ENCODE assay signal across 23 cellular contexts in the genomic region with DNA sequence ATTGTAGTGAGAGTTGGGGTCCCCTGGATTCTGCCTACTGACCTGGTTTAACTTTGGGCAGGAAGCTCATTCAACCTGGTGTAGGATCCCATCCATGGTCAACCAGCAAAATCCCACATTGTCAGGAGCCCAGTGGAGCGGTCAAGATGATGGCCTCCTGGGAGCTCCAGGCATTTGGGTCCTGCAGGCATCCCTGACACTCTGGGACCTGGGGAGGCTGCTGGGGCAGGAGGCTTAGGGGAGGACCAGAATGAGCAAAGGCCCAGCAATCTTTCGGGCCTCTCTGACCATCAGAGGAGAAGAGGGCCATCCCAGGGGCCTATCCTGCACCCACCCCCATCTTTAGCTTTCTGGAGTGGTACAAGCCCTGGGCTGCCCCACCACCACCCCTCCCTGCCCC.
DNase-seq lines count a peak whose midpoint lies in the region; ATAC-seq and TF ChIP-seq lines count a peak whose summit lies in the region.
"Had no signal": no experiment of that assay in that cellular context is flagged by ENCODE, and none has a peak within 500 bp of the region (broad histone marks: within the 10 kb centered on the region; RNA-seq: fewer than 3 reads in every experiment).

No MANE protein-coding gene starts in this region.

- no peaks in the 10 kb centered on the region for H3K9me3 Mint-ChIP-seq in natural killer cell treated with Interleukin-12 subunit alpha and Interleukin-12 subunit beta and Interleukin-15 and Interleukin-18, amount 100 ng/mL, for 72 hours
- no peaks in the 10 kb centered on the region for H3K9me3 Mint-ChIP-seq in natural killer cell
- H3K9me3 Mint-ChIP-seq in activated CD4-positive, alpha-beta T cell treated with anti-CD3 and anti-CD28 coated beads, Interleukin-2, amount 10 ng/mL, durations not matched to agents 7 days and 5 days, result no peaks in the 10 kb centered on the region

- H3K27ac ChIP-seq in neural cell (ENCODE audit: low read length) (peak overlapping the region; percentile 50), upper lobe of right lung (no peak overlapping the region)
- H3K27ac ChIP-seq: A549; BLaER1 treated with 17β-estradiol and CSF1 and Interleukin-3, amounts not matched to agents 10 nM and 100 nM; GM23248 had no signal

- no peaks in the 10 kb centered on the region for H3K79me2 ChIP-seq in neural cell (replicated peaks; ENCODE audit: insufficient read depth, low read length)

- H4K20me1 ChIP-seq in neural cell (ENCODE audit: insufficient read depth), result no peaks in the 10 kb centered on the region
- H4K20me1 ChIP-seq: BLaER1 treated with 17β-estradiol and CSF1 and Interleukin-3, amounts not matched to agents 10 nM and 100 nM had no signal

- H3F3A ChIP-seq in neural cell (ENCODE audit: insufficient read depth, low read length, poor library complexity, severe bottlenecking), result no peaks in the 10 kb centered on the region

- peak overlapping the region; percentile 17 for H3K9ac ChIP-seq in neural cell (ENCODE audit: low read length)
- H3K9ac ChIP-seq: BLaER1 treated with 17β-estradiol and CSF1 and Interleukin-3, amounts not matched to agents 10 nM and 100 nM; GM23248 had no signal

- H3K4me2 ChIP-seq in neural cell (ENCODE audit: low read length), result no peak overlapping the region
- H3K4me2 ChIP-seq: A549; BLaER1 treated with 17β-estradiol and CSF1 and Interleukin-3, amounts not matched to agents 10 nM and 100 nM had no signal

- no peak for TF ChIP-seq EP300 in neural cell (conservative IDR thresholded peaks at IDR 0.05; ENCODE audit: poor library complexity, severe bottlenecking)

- TF ChIP-seq RAD21 in neural cell (conservative IDR thresholded peaks at IDR 0.05), result no peak

- intact Hi-C loops in natural killer cell (cut with micrococcal nuclease), result no loop called here
- intact Hi-C loops in posterior vena cava (cut with DNase I), result no loop called here
- intact Hi-C loops in upper lobe of right lung (cut with DNase I), result no loop called here
- intact Hi-C loops in mucosa of descending colon (cut with DNase I, micrococcal nuclease), result no loop called here

- peak; percentile 29 for DNase-seq in natural killer cell treated with Interleukin-12 subunit alpha and Interleukin-12 subunit beta and Interleukin-15 and Interleukin-18, amount 100 ng/mL, for 72 hours (ENCODE audit: low spot score)
- DNase-seq in natural killer cell (no peak), posterior vena cava (ENCODE audit: low spot score) (peak; percentile 45), upper lobe of right lung (peak; percentile 40), mucosa of descending colon (no peak)
- DNase-seq in activated CD4-positive, alpha-beta T cell treated with anti-CD3 and anti-CD28 coated beads, Interleukin-2, amount 10 ng/mL, durations not matched to agents 7 days and 5 days, result no peak
- DNase-seq: 8988T; ACHN; AML-193; BE2C; Calu3; CD4-positive, alpha-beta memory T cell; COR-L47; DMS153; DND-41; GM23248; H7; HCEC 1CT had no signal

- no peaks in the 10 kb centered on the region for H3K27me3 ChIP-seq in neural cell (ENCODE audit: insufficient read depth, low read depth, low read length)
- no peaks in the 10 kb centered on the region for H3K27me3 ChIP-seq in upper lobe of right lung
- H3K27me3 ChIP-seq: BLaER1 treated with 17β-estradiol and CSF1 and Interleukin-3, amounts not matched to agents 10 nM and 100 nM had no signal

- no peak overlapping the region for H2AFZ ChIP-seq in neural cell (ENCODE audit: low read depth, low read length)
- H2AFZ ChIP-seq: GM23248 had no signal

- H3K4me3 Mint-ChIP-seq in natural killer cell treated with Interleukin-12 subunit alpha and Interleukin-12 subunit beta and Interleukin-15 and Interleukin-18, amount 100 ng/mL, for 72 hours, result no peak overlapping the region
- no peak overlapping the region for H3K4me3 Mint-ChIP-seq in natural killer cell
- no peak overlapping the region for H3K4me3 Mint-ChIP-seq in activated CD4-positive, alpha-beta T cell treated with anti-CD3 and anti-CD28 coated beads, Interleukin-2, amount 10 ng/mL, durations not matched to agents 7 days and 5 days
- H3K4me3 Mint-ChIP-seq: CD4-positive, alpha-beta memory T cell had no signal

- no peaks in the 10 kb centered on the region for H3K4me1 ChIP-seq in upper lobe of right lung
- no peaks in the 10 kb centered on the region for H3K4me1 ChIP-seq in mucosa of descending colon (ENCODE audit: low read depth)
- H3K4me1 ChIP-seq: A549; BE2C; BLaER1 treated with 17β-estradiol and CSF1 and Interleukin-3, amounts not matched to agents 10 nM and 100 nM had no signal

- no peaks in the 10 kb centered on the region for H3K4me1 Mint-ChIP-seq in natural killer cell treated with Interleukin-12 subunit alpha and Interleukin-12 subunit beta and Interleukin-15 and Interleukin-18, amount 100 ng/mL, for 72 hours (ENCODE audit: low read depth in 2 of 2)
- H3K4me1 Mint-ChIP-seq in natural killer cell, result no peaks in the 10 kb centered on the region
- no peaks in the 10 kb centered on the region for H3K4me1 Mint-ChIP-seq in activated CD4-positive, alpha-beta T cell treated with anti-CD3 and anti-CD28 coated beads, Interleukin-2, amount 10 ng/mL, durations not matched to agents 7 days and 5 days
- H3K4me1 Mint-ChIP-seq: CD4-positive, alpha-beta memory T cell had no signal

- H3K4me3 ChIP-seq in neural cell (ENCODE audit: low read length) (no peak overlapping the region), upper lobe of right lung (no peak overlapping the region), mucosa of descending colon (no peak overlapping the region)
- H3K4me3 ChIP-seq: A549; BLaER1 treated with 17β-estradiol and CSF1 and Interleukin-3, amounts not matched to agents 10 nM and 100 nM; GM12878; GM23248 had no signal

- no peak for ATAC-seq in natural killer cell treated with Interleukin-12 subunit alpha and Interleukin-12 subunit beta and Interleukin-15 and Interleukin-18, amount 100 ng/mL, for 72 hours
- no peak for ATAC-seq in natural killer cell
- ATAC-seq in upper lobe of right lung, result no peak
- ATAC-seq in mucosa of descending colon, result no peak
- no peak for ATAC-seq in HG02840 (IDR thresholded peaks at IDR 0.05; ENCODE audit: low FRiP score, unreplicated experiment)
- ATAC-seq: A549, GM12878 had no signal

- H3K9me3 ChIP-seq in neural cell (ENCODE audit: low read length), result no peaks in the 10 kb centered on the region
- H3K9me3 ChIP-seq in upper lobe of right lung, result no peaks in the 10 kb centered on the region
- H3K9me3 ChIP-seq in mucosa of descending colon, result no peaks in the 10 kb centered on the region
- H3K9me3 ChIP-seq: A549; BE2C; BLaER1 treated with 17β-estradiol and CSF1 and Interleukin-3, amounts not matched to agents 10 nM and 100 nM had no signal

- no peaks in the 10 kb centered on the region for H3K36me3 Mint-ChIP-seq in natural killer cell treated with Interleukin-12 subunit alpha and Interleukin-12 subunit beta and Interleukin-15 and Interleukin-18, amount 100 ng/mL, for 72 hours
- no peaks in the 10 kb centered on the region for H3K36me3 Mint-ChIP-seq in natural killer cell
- no peaks in the 10 kb centered on the region for H3K36me3 Mint-ChIP-seq in activated CD4-positive, alpha-beta T cell treated with anti-CD3 and anti-CD28 coated beads, Interleukin-2, amount 10 ng/mL, durations not matched to agents 7 days and 5 days (ENCODE audit: low read depth)
- H3K36me3 Mint-ChIP-seq: CD4-positive, alpha-beta memory T cell had no signal

- TF ChIP-seq CTCF in natural killer cell (IDR thresholded peaks at IDR 0.05) (no peak), neural cell (IDR thresholded peaks at IDR 0.05; ENCODE audit: poor library complexity, severe bottlenecking) (no peak), upper lobe of right lung (IDR thresholded peaks at IDR 0.05) (no peak), mucosa of descending colon (IDR thresholded peaks at IDR 0.05) (no peak)

- no peaks in the 10 kb centered on the region for H3K36me3 ChIP-seq in neural cell (ENCODE audit: insufficient read depth, low read length)
- H3K36me3 ChIP-seq in upper lobe of right lung, result no peaks in the 10 kb centered on the region
- H3K36me3 ChIP-seq in mucosa of descending colon (ENCODE audit: low read depth), result no peaks in the 10 kb centered on the region
- H3K36me3 ChIP-seq: BE2C; BLaER1 treated with 17β-estradiol and CSF1 and Interleukin-3, amounts not matched to agents 10 nM and 100 nM had no signal

- CTCF ChIA-PET in activated CD4-positive, alpha-beta T cell treated with anti-CD3 and anti-CD28 coated beads, Interleukin-2, amount 10 ng/mL, durations not matched to agents 7 days and 5 days (lab: Charles Lee), result no interaction called here

- POLR2A ChIA-PET in activated CD4-positive, alpha-beta T cell treated with anti-CD3 and anti-CD28 coated beads, Interleukin-2, amount 10 ng/mL, durations not matched to agents 7 days and 5 days (lab: Charles Lee), result no interaction called here

- H3K9me2 ChIP-seq in neural cell (ENCODE audit: insufficient read depth, low read length), result no peaks in the 10 kb centered on the region

- no peak overlapping the region for H3K27ac Mint-ChIP-seq in natural killer cell treated with Interleukin-12 subunit alpha and Interleukin-12 subunit beta and Interleukin-15 and Interleukin-18, amount 100 ng/mL, for 72 hours
- H3K27ac Mint-ChIP-seq in natural killer cell, result no peak overlapping the region
- no peak overlapping the region for H3K27ac Mint-ChIP-seq in activated CD4-positive, alpha-beta T cell treated with anti-CD3 and anti-CD28 coated beads, Interleukin-2, amount 10 ng/mL, durations not matched to agents 7 days and 5 days

- H3K27me3 Mint-ChIP-seq in natural killer cell treated with Interleukin-12 subunit alpha and Interleukin-12 subunit beta and Interleukin-15 and Interleukin-18, amount 100 ng/mL, for 72 hours, result peaks cover 7 to 11% of the 10 kb centered on the region in 2 donors
- peaks cover 12 to 25% of the 10 kb centered on the region in 2 donors for H3K27me3 Mint-ChIP-seq in natural killer cell (ENCODE audit: low read depth in 2 of 2)
- H3K27me3 Mint-ChIP-seq in activated CD4-positive, alpha-beta T cell treated with anti-CD3 and anti-CD28 coated beads, Interleukin-2, amount 10 ng/mL, durations not matched to agents 7 days and 5 days, result no peaks in the 10 kb centered on the region

Comparison
In these comparisons a context has a peak if more than half of its experiments do, and no peak if none do; other contexts are left out.
1. DNase-seq: peak in natural killer cell treated with Interleukin-12 subunit alpha and Interleukin-12 subunit beta and Interleukin-15 and Interleukin-18, amount 100 ng/mL, for 72 hours (single experiment), posterior vena cava (single experiment) and upper lobe of right lung (single experiment); none in natural killer cell (single experiment), mucosa of descending colon (0 of 3) and activated CD4-positive, alpha-beta T cell treated with anti-CD3 and anti-CD28 coated beads, Interleukin-2, amount 10 ng/mL, durations not matched to agents 7 days and 5 days (single experiment).